ENCODE assay signal across 19 cellular contexts in genomic region chr18:75405341-75405740, GRCh38. TPM values are rescaled to one million over a fixed set of nuclear protein-coding genes. Genes with fewer than 3 reads are reported as not detected.
"Had no signal": no experiment of that assay in that cellular context is flagged by ENCODE, and none has a peak within 500 bp of the region (broad histone marks: within the 10 kb centered on the region; RNA-seq: fewer than 3 reads in every experiment).

No MANE protein-coding gene starts in this region.

- H3K27ac ChIP-seq: dorsolateral prefrontal cortex, thyroid gland, uterus had no signal

- H3K27me3 ChIP-seq: dorsolateral prefrontal cortex, thyroid gland, uterus had no signal

- DNase-seq: activated B cell treated with CpG ODN at 0.5 μM for 24 hours; activated CD4-positive, alpha-beta T cell treated with anti-CD3 and anti-CD28 coated beads, Interleukin-2, amount 10 ng/mL, durations not matched to agents 24 days and 14 days; activated CD8-positive, alpha-beta memory T cell treated with anti-CD3 and anti-CD28 coated beads, Interleukin-2, amount 50 U/mL, for 4 hours; activated CD8-positive, alpha-beta T cell treated with anti-CD3 and anti-CD28 coated beads, Interleukin-2, amount 10 ng/mL, durations not matched to agents 7 days and 5 days; activated gamma-delta T cell; activated T-cell treated with anti-CD3 and anti-CD28 coated beads, Interleukin-2, amount 50 U/mL, for 48 hours; anterior cingulate cortex; dorsolateral prefrontal cortex; endodermal cell; erythroblast; hippocampal formation; left ventricle myocardium superior; mesendoderm; retina; T-helper 2 cell; thyroid gland; uterus had no signal

- H3K36me3 ChIP-seq: thyroid gland, uterus had no signal

- H3K9me3 ChIP-seq: thyroid gland, uterus had no signal

- ATAC-seq: activated CD8-positive, alpha-beta T cell treated with anti-CD3 and anti-CD28 coated beads, Interleukin-2, amount 10 ng/mL, durations not matched to agents 7 days and 5 days; left ventricle myocardium superior; natural killer cell treated with Interleukin-12 subunit alpha and Interleukin-12 subunit beta and Interleukin-15 and Interleukin-18, amount 100 ng/mL, for 72 hours; stimulated activated memory B cell treated with anti-CD40 and anti-IgM and Interleukin-4, amounts not matched to agents 10 μg/mL and 1 μg/mL and 100 μg/mL, for 72 hours had no signal

- H3K4me3 ChIP-seq: dorsolateral prefrontal cortex, thyroid gland, uterus had no signal

- H3K4me1 ChIP-seq: thyroid gland, uterus had no signal

RNA-seq across cellular contexts. Expression of gene SMIM21, which starts 22.2 kb away (rescaled TPM):
- total RNA-seq: activated B cell treated with CpG ODN at 0.5 μM for 24 hours; activated CD4-positive, alpha-beta T cell treated with anti-CD3 and anti-CD28 coated beads, Interleukin-2, amount 10 ng/mL, durations not matched to agents 24 days and 14 days; activated CD8-positive, alpha-beta T cell treated with anti-CD3 and anti-CD28 coated beads, Interleukin-2, amount 10 ng/mL, durations not matched to agents 7 days and 5 days; endodermal cell; left ventricle myocardium superior; natural killer cell treated with Interleukin-12 subunit alpha and Interleukin-12 subunit beta and Interleukin-15 and Interleukin-18, amount 100 ng/mL, for 72 hours; thyroid gland; uterus had no signal
